Comparison of ENCODE assay signal across 2 cellular contexts in genomic region chr12:88559772-88560171, GRCh38.
TF ChIP-seq lines count a peak whose summit lies in the region.

No MANE protein-coding gene starts in this region.

TF ChIP-seq in IMR-90, 13 proteins besides CTCF, POLR2A, EP300 and RAD21:
- TF ChIP-seq USF2 (IDR thresholded peaks at IDR 0.05; ENCODE audit: low read depth, low read length) (no peak), MAFK (IDR thresholded peaks at IDR 0.05; ENCODE audit: low read depth, low read length) (no peak), NFE2L2 (IDR thresholded peaks at IDR 0.05; ENCODE audit: low read depth, low read length) (no peak), CHD1 (IDR thresholded peaks at IDR 0.05; ENCODE audit: low read depth, low read length) (no peak), CEBPB (IDR thresholded peaks at IDR 0.05; ENCODE audit: low read depth, low read length) (no peak), FOS (IDR thresholded peaks at IDR 0.05; ENCODE audit: low read depth, low read length) (no peak), MXI1 (IDR thresholded peaks at IDR 0.05; ENCODE audit: borderline replicate concordance, low read depth, low read length) (no peak), SMC3 (IDR thresholded peaks at IDR 0.05; ENCODE audit: low read depth, low read length) (no peak), RFX5 (IDR thresholded peaks at IDR 0.05; ENCODE audit: low read depth, low read length) (no peak), ELK1 (IDR thresholded peaks at IDR 0.05; ENCODE audit: borderline replicate concordance, low read depth, low read length) (no peak), RCOR1 (IDR thresholded peaks at IDR 0.05; ENCODE audit: insufficient replicate concordance, low read length) (no peak), MAZ (IDR thresholded peaks at IDR 0.05; ENCODE audit: borderline replicate concordance, low read depth, low read length) (no peak)

TF ChIP-seq in HepG2, 621 proteins besides CTCF, POLR2A, EP300 and RAD21:
- no peak for TF ChIP-seq BORCS8-MEF2B (CRISPR knock-in tag; IDR thresholded peaks at IDR 0.05)
- TF ChIP-seq ZNF674 (CRISPR knock-in tag; IDR thresholded peaks at IDR 0.05; ENCODE audit: low read depth), result no peak
- no peak for TF ChIP-seq ZNF20 (CRISPR knock-in tag; IDR thresholded peaks at IDR 0.05)
- no peak for TF ChIP-seq MZF1 (CRISPR knock-in tag; IDR thresholded peaks at IDR 0.05; ENCODE audit: borderline replicate concordance)
- no peak for TF ChIP-seq SP2 (CRISPR knock-in tag; IDR thresholded peaks at IDR 0.05)
- TF ChIP-seq REPIN1 (CRISPR knock-in tag; IDR thresholded peaks at IDR 0.05; ENCODE audit: borderline replicate concordance, low read depth), result no peak
- TF ChIP-seq NR2F2 (IDR thresholded peaks at IDR 0.05; ENCODE audit: borderline replicate concordance, low read depth), result no peak
- TF ChIP-seq MXD1 (CRISPR knock-in tag; IDR thresholded peaks at IDR 0.05), result no peak
TF ChIP-seq in HepG2: peak in this region for 0.
